Comparison of ENCODE assay signal across 25 cellular contexts in the genomic region with DNA sequence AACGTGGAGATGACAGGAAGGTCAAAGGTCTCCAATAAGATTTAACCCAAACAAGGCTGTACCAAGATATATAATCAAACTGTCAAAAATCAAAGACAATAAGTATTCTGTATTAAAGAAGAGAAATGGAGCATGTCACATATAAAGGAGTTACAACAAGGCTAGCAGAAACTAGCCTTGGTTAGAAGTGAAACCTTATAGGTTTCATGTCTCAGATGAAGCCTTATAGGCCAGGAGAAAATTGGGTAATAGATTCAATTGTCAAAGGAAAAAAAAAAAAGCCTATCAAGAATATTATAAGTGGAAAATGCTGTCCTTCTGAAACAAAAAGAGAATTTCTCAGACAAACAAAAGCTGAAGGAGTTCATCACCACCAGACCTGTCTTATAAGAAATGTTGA.
"Had no signal": no experiment of that assay in that cellular context is flagged by ENCODE, and none has a peak within 500 bp of the region (broad histone marks: within the 10 kb centered on the region; RNA-seq: fewer than 3 reads in every experiment).

No MANE protein-coding gene starts in this region.

- H2AFZ ChIP-seq: hepatocyte had no signal

- H3K4me3 ChIP-seq: colonic mucosa, coronary artery, dorsolateral prefrontal cortex, esophagus muscularis mucosa, esophagus squamous epithelium, gastrocnemius medialis, gastroesophageal sphincter, heart left ventricle, heart right ventricle, hepatocyte had no signal

- ATAC-seq: effector memory CD8-positive, alpha-beta T cell; esophagus mucosa; foreskin keratinocyte; gastrocnemius medialis; gastroesophageal sphincter; heart left ventricle; heart right ventricle had no signal

- H3K9me3 ChIP-seq: colonic mucosa, esophagus muscularis mucosa, gastrocnemius medialis, gastroesophageal sphincter had no signal

- H3K27ac ChIP-seq: colonic mucosa, coronary artery, dorsolateral prefrontal cortex, epithelial cell of prostate, esophagus muscularis mucosa, esophagus squamous epithelium, foreskin keratinocyte, gastrocnemius medialis, gastroesophageal sphincter, heart left ventricle, heart right ventricle, hepatocyte had no signal

- H3K27me3 ChIP-seq: colonic mucosa, dorsolateral prefrontal cortex, esophagus muscularis mucosa, esophagus squamous epithelium, foreskin keratinocyte, gastrocnemius medialis, gastroesophageal sphincter, heart left ventricle, heart right ventricle, hepatocyte had no signal

- DNase-seq: colonic mucosa; cortex of kidney; dermis blood vessel endothelial cell; dorsolateral prefrontal cortex; effector CD4-positive, alpha-beta T cell; effector CD8-positive, alpha-beta T cell; effector memory CD4-positive, alpha-beta T cell; effector memory CD8-positive, alpha-beta T cell; endodermal cell; erythroblast; esophagus squamous epithelium; foreskin fibroblast; foreskin keratinocyte; foreskin melanocyte; gastrocnemius medialis; glutamatergic neuron; head of caudate nucleus; heart left ventricle; heart right ventricle had no signal

- H3K4me2 ChIP-seq: hepatocyte had no signal

- H3K79me2 ChIP-seq: hepatocyte had no signal

- H3K4me1 ChIP-seq: colonic mucosa, esophagus muscularis mucosa, esophagus squamous epithelium, foreskin keratinocyte, gastrocnemius medialis, gastroesophageal sphincter, heart right ventricle had no signal

- H3K36me3 ChIP-seq: colonic mucosa, esophagus muscularis mucosa, esophagus squamous epithelium, gastrocnemius medialis, gastroesophageal sphincter, heart left ventricle, heart right ventricle had no signal
